Comparison of ENCODE assay signal across 8 cellular contexts in genomic region chr9:103789686-103790085, GRCh38.
DNase-seq lines count a peak whose midpoint lies in the region; ATAC-seq, FAIRE-seq and TF ChIP-seq lines count a peak whose summit lies in the region.

No MANE protein-coding gene starts in this region.

- H2BK5ac ChIP-seq in H1 (ENCODE audit: low read depth, low read length): no peak overlapping the region

- H4K5ac ChIP-seq in H1 (ENCODE audit: insufficient read length, low read depth, low read length): no peak overlapping the region

- no peak overlapping the region for H3K4me2 ChIP-seq in H1 (ENCODE audit: insufficient read depth in 1 of 2, low read depth in 2 of 2, low read length in 2 of 2)

- no peak overlapping the region for H3K4me3 ChIP-seq in H1 (ENCODE audit: extremely low read depth in 1 of 4, insufficient read depth in 2 of 4, low read depth in 3 of 4, low read length in 4 of 4)

- in situ Hi-C loops in GM13977 (cut with MboI; ENCODE audit: low pct_unique_long_range_greater_than_20kb, low sequenced_read_pairs, unreplicated experiment): no loop called here

- no peak for TF ChIP-seq POLR2A in H1 (IDR thresholded peaks at IDR 0.05; ENCODE audit: control extremely low read depth in 1 of 2, low read depth in 2 of 2, low read length in 2 of 2)

- H4K8ac ChIP-seq in H1 (ENCODE audit: extremely low read depth, insufficient read depth, low read length): no peak overlapping the region

- H3K79me1 ChIP-seq in H1 (ENCODE audit: low read depth, low read length): no peaks in the 10 kb centered on the region

- POLR2A ChIA-PET in H1 (lab: Charles Lee; ENCODE audit: partially characterized antibody): no interaction called here

- H2AFZ ChIP-seq in H1 (ENCODE audit: low read length): no peak overlapping the region

- no peak overlapping the region for H4K91ac ChIP-seq in H1 (replicated peaks; ENCODE audit: insufficient read length, low read length)

- peak; percentile 87 for ATAC-seq in GM21528 (IDR thresholded peaks at IDR 0.05; ENCODE audit: low FRiP score, unreplicated experiment)

- H2BK12ac ChIP-seq in H1 (ENCODE audit: low read depth, low read length): no peak overlapping the region

- H3K27ac ChIP-seq in H1 (ENCODE audit: low read depth, low read length): no peak overlapping the region

- H2BK15ac ChIP-seq in H1 (ENCODE audit: low read length): no peak overlapping the region

- H2BK120ac ChIP-seq in H1 (replicated peaks; ENCODE audit: low read depth, low read length): no peak overlapping the region

- TF ChIP-seq CTCF in GM13977 (IDR thresholded peaks at IDR 0.05; ENCODE audit: extremely low read depth, insufficient read depth, missing control alignments) (peak; percentile 56), H1 (IDR thresholded peaks at IDR 0.05; ENCODE audit: control extremely low read depth in 1 of 3, insufficient read depth in 1 of 3, low read depth in 1 of 3, low read length in 3 of 3) (peak in 2 of 3 experiments; percentile 23 to 24; a peak in 2 of 4 replicates)

- H3K56ac ChIP-seq in H1 (replicated peaks; ENCODE audit: insufficient read length, low read depth, low read length): no peak overlapping the region

- no peaks in the 10 kb centered on the region for H3K23me2 ChIP-seq in H1 (ENCODE audit: low read depth, low read length)

- peak; percentile 31 to 43; a peak in 2 of 4 replicates for TF ChIP-seq RAD21 in H1 (IDR thresholded peaks at IDR 0.05 in 1 of 2, conservative IDR thresholded peaks at IDR 0.05 in 1 of 2; ENCODE audit: low read depth in 2 of 2, low read length in 2 of 2)

- H2BK20ac ChIP-seq in H1 (ENCODE audit: low read length): no peak overlapping the region

- no peaks in the 10 kb centered on the region for H3K79me2 ChIP-seq in H1 (ENCODE audit: control insufficient read depth in 1 of 2, insufficient read depth in 2 of 2, low read length in 2 of 2)

- no peak for FAIRE-seq in H1 (lab: Jason Lieb, UNC)

- no peak overlapping the region for H3K14ac ChIP-seq in H1 (ENCODE audit: insufficient read length)

- no peaks in the 10 kb centered on the region for H3K9me3 ChIP-seq in H1 (ENCODE audit: insufficient read depth in 2 of 2, low read depth in 1 of 2, low read length in 1 of 2)

- H3K36me3 ChIP-seq in H1 (ENCODE audit: control insufficient read depth in 2 of 4, insufficient read depth in 4 of 4, low read length in 3 of 4): no peaks in the 10 kb centered on the region

- CTCF ChIA-PET in H1 (lab: Charles Lee; ENCODE audit: partially characterized antibody): no interaction called here

- no peak overlapping the region for H3K9ac ChIP-seq in H1 (replicated peaks in 1 of 4; ENCODE audit: extremely low read depth in 1 of 4, low read depth in 3 of 4, low read length in 3 of 4)

- no peak overlapping the region for H3K4ac ChIP-seq in H1 (replicated peaks; ENCODE audit: insufficient read length, low read depth, low read length)

- no peak overlapping the region for H3K23ac ChIP-seq in H1 (ENCODE audit: insufficient read length)

- 97% methylated on average over 2 of the region's 2 CpGs; no CpG with 5 or more reads in 1 of the 2 experiments for WGBS in H1 (ENCODE audit: extremely low coverage in 1 of 2, insufficient coverage in 1 of 2, insufficient read length in 1 of 2, insufficient replicate concordance in 2 of 2, low coverage in 1 of 2, low lambda C conversion rate in 2 of 2, missing lambda C conversion rate in 1 of 2), 2 experiments

- no peak overlapping the region for H3K18ac ChIP-seq in H1 (ENCODE audit: extremely low read depth, low read length)

- no peaks in the 10 kb centered on the region for H4K20me1 ChIP-seq in H1 (replicated peaks in 1 of 2; ENCODE audit: control insufficient read depth in 1 of 2, insufficient read depth in 2 of 2, low read length in 2 of 2)

- peak; percentile 12 for DNase-seq in GM13977 (ENCODE audit: low spot score)
- DNase-seq in HPDE6-E6E7 (ENCODE audit: extremely low spot score): peak; percentile 21
- no peak for DNase-seq in H1 (ENCODE audit: low read depth in 1 of 2, low spot score in 2 of 2)
- no peak for DNase-seq in middle frontal gyrus (ENCODE audit: extremely low spot score, low spot score)
- DNase-seq in GM19240 (ENCODE audit: insufficient read length, low spot score): no peak
- no peak for DNase-seq in activated CD4-positive, alpha-beta T cell treated with anti-CD3 and anti-CD28 coated beads, Interleukin-2, amount 50 U/mL, for 48 hours
- DNase-seq in AG08395 (ENCODE audit: low spot score): no peak

- no peaks in the 10 kb centered on the region for H3K27me3 ChIP-seq in H1 (replicated peaks in 1 of 4; ENCODE audit: control insufficient read depth in 3 of 4, extremely low read depth in 1 of 4, insufficient read depth in 3 of 4, low read length in 3 of 4)

- no peak for TF ChIP-seq EP300 in H1 (IDR thresholded peaks at IDR 0.05; ENCODE audit: borderline replicate concordance in 1 of 2, low read depth in 2 of 2, low read length in 2 of 2)

- no peak overlapping the region for H2AK5ac ChIP-seq in H1 (ENCODE audit: low read depth, low read length)

- H3K4me1 ChIP-seq in H1 (replicated peaks in 1 of 4; ENCODE audit: control insufficient read depth in 3 of 4, insufficient read depth in 4 of 4, low read length in 3 of 4): no peaks in the 10 kb centered on the region

TF ChIP-seq in H1, 55 proteins besides CTCF, POLR2A, EP300 and RAD21:
- TF ChIP-seq KDM4A (IDR thresholded peaks at IDR 0.05; ENCODE audit: low read depth, low read length, severe bottlenecking) (no peak), GABPA (IDR thresholded peaks at IDR 0.05; ENCODE audit: borderline replicate concordance, insufficient read depth, low read length) (no peak), POU5F1 (IDR thresholded peaks at IDR 0.05; ENCODE audit: low read depth, low read length) (no peak), USF2 (IDR thresholded peaks at IDR 0.05; ENCODE audit: low read length) (no peak), EZH2 (IDR thresholded peaks at IDR 0.05; ENCODE audit: low read depth, low read length, severe bottlenecking) (no peak), SRF (IDR thresholded peaks at IDR 0.05; ENCODE audit: low read depth, low read length) (no peak), SIRT6 (IDR thresholded peaks at IDR 0.05; ENCODE audit: low read length) (no peak), CBX5 (IDR thresholded peaks at IDR 0.05; ENCODE audit: low read depth, low read length) (no peak), SAP30 (IDR thresholded peaks at IDR 0.05; ENCODE audit: insufficient read depth, insufficient replicate concordance, low read length) (no peak), HDAC6 (IDR thresholded peaks at IDR 0.05; ENCODE audit: low read depth, low read length) (no peak), RBBP5 (IDR thresholded peaks at IDR 0.05; ENCODE audit: borderline replicate concordance, low read depth, low read length) (no peak), TCF12 (IDR thresholded peaks at IDR 0.05; ENCODE audit: low read depth, low read length) (no peak), CEBPB (IDR thresholded peaks at IDR 0.05; ENCODE audit: low read depth, low read length) (no peak), BCL11A (IDR thresholded peaks at IDR 0.05; ENCODE audit: low read depth in 2 of 2, low read length in 2 of 2) (no peak), TAF7 (optimal IDR thresholded peaks at IDR 0.05; ENCODE audit: borderline replicate concordance, low read depth, low read length) (no peak), ATF2 (IDR thresholded peaks at IDR 0.05; ENCODE audit: low read length) (no peak), E2F6 (IDR thresholded peaks at IDR 0.05) (no peak), MAX (IDR thresholded peaks at IDR 0.05) (no peak)

Comparison
In these comparisons a context has a peak if more than half of its experiments do, and no peak if none do; other contexts are left out.
1. DNase-seq: peak in GM13977 (single experiment) and HPDE6-E6E7 (single experiment); none in H1 (0 of 2), middle frontal gyrus (single experiment), GM19240 (single experiment), activated CD4-positive, alpha-beta T cell treated with anti-CD3 and anti-CD28 coated beads, Interleukin-2, amount 50 U/mL, for 48 hours (0 of 2) and AG08395 (single experiment).